ENCODE assay signal across 21 cellular contexts in the genomic region with DNA sequence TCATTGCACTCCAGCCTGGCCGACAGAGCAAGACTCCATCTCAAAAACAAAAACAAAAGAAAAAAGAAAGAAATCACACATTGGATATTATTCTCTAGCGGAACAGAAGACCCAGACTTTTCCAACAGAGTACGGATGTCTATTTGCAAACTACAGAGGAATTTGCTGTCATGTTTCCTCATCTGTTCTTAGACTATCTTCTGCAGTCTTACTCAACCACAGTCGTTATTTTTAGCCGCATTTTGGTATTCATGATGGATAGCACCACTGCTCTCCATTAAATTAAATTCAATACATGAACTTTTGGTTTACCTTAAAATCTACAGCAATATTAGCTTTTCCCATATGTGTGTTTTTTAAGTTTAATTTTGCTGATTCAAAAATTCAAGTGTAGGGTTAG.
"Had no signal": no experiment of that assay in that cellular context is flagged by ENCODE, and none has a peak within 500 bp of the region (broad histone marks: within the 10 kb centered on the region; RNA-seq: fewer than 3 reads in every experiment).

No MANE protein-coding gene starts in this region.

- H3K4me1 Mint-ChIP-seq: activated CD8-positive, alpha-beta memory T cell treated with anti-CD3 and anti-CD28 coated beads, Interleukin-2, amount 10 ng/mL, durations not matched to agents 7 days and 5 days had no signal

- H3K36me3 ChIP-seq: MG63 had no signal

- H3K4me3 Mint-ChIP-seq: activated CD8-positive, alpha-beta memory T cell treated with anti-CD3 and anti-CD28 coated beads, Interleukin-2, amount 10 ng/mL, durations not matched to agents 7 days and 5 days; activated naive CD4-positive, alpha-beta T cell treated with anti-CD3 and anti-CD28 coated beads for 36 hours; activated naive CD8-positive, alpha-beta T cell; activated T-cell treated with anti-CD3 and anti-CD28 coated beads, Interleukin-2, amount 50 U/mL, for 4 hours; T-helper 1 cell treated with Interleukin-12 subunit alpha and Interleukin-12 subunit beta and Interleukin-4 antibody, amounts not matched to agents 30 μg/mL and 1 μg/mL, for 36 hours; WTC11 had no signal

- H3K27me3 ChIP-seq: MG63 had no signal

- H3K27ac Mint-ChIP-seq: activated CD8-positive, alpha-beta memory T cell treated with anti-CD3 and anti-CD28 coated beads, Interleukin-2, amount 10 ng/mL, durations not matched to agents 7 days and 5 days; activated naive CD4-positive, alpha-beta T cell treated with anti-CD3 and anti-CD28 coated beads for 36 hours; activated naive CD8-positive, alpha-beta T cell; T-helper 1 cell treated with Interleukin-12 subunit alpha and Interleukin-12 subunit beta and Interleukin-4 antibody, amounts not matched to agents 30 μg/mL and 1 μg/mL, for 36 hours; WTC11 had no signal

- H3K27ac ChIP-seq: PC-9 had no signal

- H3K4me3 ChIP-seq: MG63, PC-9 had no signal

- DNase-seq: activated CD4-positive, alpha-beta T cell treated with anti-CD3 and anti-CD28 coated beads for 48 hours; activated CD4-positive, alpha-beta T cell treated with anti-CD3 and anti-CD28 coated beads, Interleukin-2, amount 50 U/mL, for 4 hours; activated CD4-positive, CD25-positive, alpha-beta regulatory T cell treated with anti-CD3 and anti-CD28 coated beads, Interleukin-2, amount 50 U/mL, for 72 hours; activated CD8-positive, alpha-beta memory T cell treated with anti-CD3 and anti-CD28 coated beads, Interleukin-2, amount 10 ng/mL, durations not matched to agents 7 days and 5 days; activated gamma-delta T cell; activated naive CD4-positive, alpha-beta T cell treated with anti-CD3 and anti-CD28 coated beads for 36 hours; activated T-cell treated with anti-CD3 and anti-CD28 coated beads, Interleukin-2, amount 50 U/mL, for 4 hours; anterior cingulate cortex; cerebellar nuclear complex; MG63; NCI-H1092; NCI-H1417; NCI-H1694; NCI-H2029; NCI-H345; NCI-H510A; NCI-H526 treated with DMSO at 0.1 percent for 48 hours; PC-9 had no signal

- ATAC-seq: activated CD8-positive, alpha-beta memory T cell treated with anti-CD3 and anti-CD28 coated beads, Interleukin-2, amount 10 ng/mL, durations not matched to agents 7 days and 5 days; activated T-cell treated with anti-CD3 and anti-CD28 coated beads, Interleukin-2, amount 50 U/mL, for 4 hours; WTC11 had no signal

- H3K36me3 Mint-ChIP-seq: activated CD8-positive, alpha-beta memory T cell treated with anti-CD3 and anti-CD28 coated beads, Interleukin-2, amount 10 ng/mL, durations not matched to agents 7 days and 5 days had no signal
